Comparison of ENCODE assay signal across 2 cellular contexts in the genomic region with DNA sequence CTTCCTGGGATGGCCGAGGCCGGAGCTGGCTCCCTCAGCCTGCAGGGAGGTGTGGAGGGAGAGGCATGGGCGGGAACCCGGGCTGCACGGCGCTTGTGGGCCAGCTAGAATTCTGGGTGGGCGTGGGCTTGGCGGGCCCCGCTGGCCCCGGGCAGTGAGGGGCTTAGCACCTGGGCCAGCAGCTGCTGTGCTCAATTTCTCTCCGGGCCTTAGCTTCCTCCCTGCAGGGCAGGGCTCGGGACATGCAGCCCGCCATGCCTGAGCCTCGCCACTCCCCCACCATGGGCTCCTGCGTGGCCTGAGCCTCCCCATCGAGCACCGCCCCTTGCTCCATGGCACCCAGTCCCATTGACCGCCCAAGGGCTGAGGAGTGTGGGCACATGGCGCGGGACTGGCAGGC. TPM values are rescaled to one million over a fixed set of nuclear protein-coding genes. Genes with fewer than 3 reads are reported as not detected.
"Had no signal": no experiment of that assay in that cellular context is flagged by ENCODE, and none has a peak within 500 bp of the region (broad histone marks: within the 10 kb centered on the region; RNA-seq: fewer than 3 reads in every experiment).

No MANE protein-coding gene starts in this region.

RNA-seq across cellular contexts. Expression of gene PLB1, which starts 23.2 kb away (rescaled TPM):
- total RNA-seq: HT-29 had no signal
- polyA plus RNA-seq: IgD-negative memory B cell had no signal
